ENCODE assay signal across 12 cellular contexts in the genomic region with DNA sequence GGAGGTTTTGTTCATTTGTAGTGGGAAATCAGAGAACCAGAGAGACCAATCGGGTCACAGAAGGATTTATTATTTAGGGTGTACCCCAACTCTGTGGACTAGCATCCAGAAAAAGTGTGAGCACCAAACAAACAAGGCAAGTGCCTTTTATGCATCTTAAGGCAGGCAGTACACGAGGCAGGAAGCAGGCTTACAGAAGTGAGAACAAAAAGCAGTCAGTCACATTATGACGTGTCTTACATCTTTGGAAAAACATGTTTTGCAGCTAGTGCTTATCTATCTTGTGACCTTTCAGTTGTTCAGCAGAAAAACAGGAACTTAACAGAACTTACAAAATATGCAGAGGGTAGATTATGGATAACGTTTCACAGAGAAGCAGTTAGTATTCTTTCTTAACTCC.
DNase-seq lines count a peak whose midpoint lies in the region; ATAC-seq lines count a peak whose summit lies in the region.
"Had no signal": no experiment of that assay in that cellular context is flagged by ENCODE, and none has a peak within 500 bp of the region (broad histone marks: within the 10 kb centered on the region; RNA-seq: fewer than 3 reads in every experiment).

No MANE protein-coding gene starts in this region.

- peaks cover 0 to 31% of the 10 kb centered on the region in 2 donors for H3K9me3 Mint-ChIP-seq in stimulated activated naive CD8-positive, alpha-beta T cell treated with anti-CD3 and anti-CD28 coated beads, Interleukin-15, amount 100 ng/mL, for 72 hours

- H3K27me3 Mint-ChIP-seq in stimulated activated naive CD8-positive, alpha-beta T cell treated with anti-CD3 and anti-CD28 coated beads, Interleukin-15, amount 100 ng/mL, for 72 hours: no peaks in the 10 kb centered on the region

- H3K27ac Mint-ChIP-seq in stimulated activated naive CD8-positive, alpha-beta T cell treated with anti-CD3 and anti-CD28 coated beads, Interleukin-15, amount 100 ng/mL, for 72 hours: peak overlapping the region; percentile 90 to 93

- no peak for DNase-seq in left ventricle myocardium superior
- DNase-seq in Right ventricle myocardium superior: no peak
- DNase-seq in activated CD4-positive, alpha-beta T cell treated with anti-CD3 and anti-CD28 coated beads, Interleukin-2, amount 50 U/mL, for 1 hour: peak; percentile 9
- DNase-seq in stimulated activated naive CD8-positive, alpha-beta T cell treated with anti-CD3 and anti-CD28 coated beads, Interleukin-15, amount 100 ng/mL, for 72 hours: peak in 1 of 2 donors; percentile 47
- no peak for DNase-seq in D341Med (ENCODE audit: low spot score)
- DNase-seq in putamen (ENCODE audit: low spot score): no peak
- no peak for DNase-seq in NCI-H774 (lab: John Stamatoyannopoulos, UW)
- DNase-seq: colonic mucosa, mammary epithelial cell, NCI-H2081 had no signal

- H3K4me3 Mint-ChIP-seq in stimulated activated naive CD8-positive, alpha-beta T cell treated with anti-CD3 and anti-CD28 coated beads, Interleukin-15, amount 100 ng/mL, for 72 hours: peak overlapping the region in 1 of 2 donors; percentile 70

- ATAC-seq in left ventricle myocardium superior: peak; percentile 56
- ATAC-seq in Right ventricle myocardium superior (ENCODE audit: poor library complexity): no peak
- ATAC-seq in HG03175 (IDR thresholded peaks at IDR 0.05; ENCODE audit: unreplicated experiment): peak; percentile 98
- ATAC-seq in stimulated activated naive CD8-positive, alpha-beta T cell treated with anti-CD3 and anti-CD28 coated beads, Interleukin-15, amount 100 ng/mL, for 72 hours: peak; percentile 95
- ATAC-seq: sciatic nerve had no signal

- peaks cover 38% of the 10 kb centered on the region for H3K4me1 Mint-ChIP-seq in stimulated activated naive CD8-positive, alpha-beta T cell treated with anti-CD3 and anti-CD28 coated beads, Interleukin-15, amount 100 ng/mL, for 72 hours

- intact Hi-C loops in left ventricle myocardium superior (cut with micrococcal nuclease) (no loop called here), Right ventricle myocardium superior (cut with DNase I) (no loop called here)
